In the genomic region with DNA sequence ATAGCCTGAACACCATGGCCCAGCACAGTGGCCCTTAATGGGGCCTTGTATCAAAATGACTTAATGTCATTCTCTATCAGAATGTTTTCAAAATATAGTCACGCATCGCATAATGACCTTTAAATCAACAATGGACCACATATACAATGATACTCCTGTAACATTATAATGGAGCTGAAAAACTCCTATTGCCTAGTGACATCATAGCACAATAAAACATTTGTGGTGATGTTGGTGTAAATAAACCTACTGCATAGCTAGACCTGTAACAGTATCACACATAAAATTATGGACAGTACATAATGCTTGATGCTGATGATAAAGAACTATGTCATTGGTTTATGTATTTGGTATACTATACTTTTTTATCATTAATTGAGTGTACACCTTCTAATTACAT, we compare ENCODE assay signal across 13 cellular contexts.
"Had no signal": no experiment of that assay in that cellular context is flagged by ENCODE, and none has a peak within 500 bp of the region (broad histone marks: within the 10 kb centered on the region; RNA-seq: fewer than 3 reads in every experiment).

No MANE protein-coding gene starts in this region.

- H3K9me3 ChIP-seq: heart right ventricle, left lung, pancreas had no signal

- FAIRE-seq: keratinocyte, pancreas, urothelium cell line had no signal

- H3K4me3 Mint-ChIP-seq: activated CD4-positive, alpha-beta memory T cell treated with anti-CD3 and anti-CD28 coated beads for 36 hours; neural progenitor cell had no signal

- H3K27me3 Mint-ChIP-seq: activated CD4-positive, alpha-beta memory T cell treated with anti-CD3 and anti-CD28 coated beads for 36 hours had no signal

- DNase-seq: activated CD4-positive, alpha-beta memory T cell treated with anti-CD3 and anti-CD28 coated beads for 36 hours; activated naive CD4-positive, alpha-beta T cell treated with Interleukin-2 at 50 U/mL for 16 hours; effector CD4-positive, alpha-beta T cell; heart right ventricle; left lung; pancreas; stimulated activated CD4-positive, alpha-beta T cell treated with anti-CD3 and anti-CD28 coated beads, Interleukin-4, amount 100 ng/mL, for 4 hours; T1000 had no signal

- H3K4me3 ChIP-seq: coronary artery, heart right ventricle, left lung, neural progenitor cell, pancreas had no signal

- H3K4me1 ChIP-seq: pancreas had no signal

- H3K9me3 Mint-ChIP-seq: activated CD4-positive, alpha-beta memory T cell treated with anti-CD3 and anti-CD28 coated beads for 36 hours; activated T-helper 1 cell treated with anti-CD3 and anti-CD28 coated beads, Interleukin-12 subunit alpha, Interleukin-12 subunit beta, Interleukin-2, Interleukin-4 antibody, amounts not matched to agents 30 ng/mL and 10 ng/mL and 1 ng/mL, durations not matched to agents 14 hours and 24 hours and 36 hours had no signal

- ATAC-seq: heart right ventricle, left lung, pancreas had no signal

- H3K27ac Mint-ChIP-seq: neural progenitor cell had no signal

- H3K27ac ChIP-seq: coronary artery, heart right ventricle, left lung, neural progenitor cell, pancreas had no signal

- H3K27me3 ChIP-seq: heart right ventricle, left lung, neural progenitor cell, pancreas had no signal

- H3K36me3 ChIP-seq: left lung, neural progenitor cell, pancreas had no signal
